8 cellular contexts compared by ENCODE assay signal in the genomic region with DNA sequence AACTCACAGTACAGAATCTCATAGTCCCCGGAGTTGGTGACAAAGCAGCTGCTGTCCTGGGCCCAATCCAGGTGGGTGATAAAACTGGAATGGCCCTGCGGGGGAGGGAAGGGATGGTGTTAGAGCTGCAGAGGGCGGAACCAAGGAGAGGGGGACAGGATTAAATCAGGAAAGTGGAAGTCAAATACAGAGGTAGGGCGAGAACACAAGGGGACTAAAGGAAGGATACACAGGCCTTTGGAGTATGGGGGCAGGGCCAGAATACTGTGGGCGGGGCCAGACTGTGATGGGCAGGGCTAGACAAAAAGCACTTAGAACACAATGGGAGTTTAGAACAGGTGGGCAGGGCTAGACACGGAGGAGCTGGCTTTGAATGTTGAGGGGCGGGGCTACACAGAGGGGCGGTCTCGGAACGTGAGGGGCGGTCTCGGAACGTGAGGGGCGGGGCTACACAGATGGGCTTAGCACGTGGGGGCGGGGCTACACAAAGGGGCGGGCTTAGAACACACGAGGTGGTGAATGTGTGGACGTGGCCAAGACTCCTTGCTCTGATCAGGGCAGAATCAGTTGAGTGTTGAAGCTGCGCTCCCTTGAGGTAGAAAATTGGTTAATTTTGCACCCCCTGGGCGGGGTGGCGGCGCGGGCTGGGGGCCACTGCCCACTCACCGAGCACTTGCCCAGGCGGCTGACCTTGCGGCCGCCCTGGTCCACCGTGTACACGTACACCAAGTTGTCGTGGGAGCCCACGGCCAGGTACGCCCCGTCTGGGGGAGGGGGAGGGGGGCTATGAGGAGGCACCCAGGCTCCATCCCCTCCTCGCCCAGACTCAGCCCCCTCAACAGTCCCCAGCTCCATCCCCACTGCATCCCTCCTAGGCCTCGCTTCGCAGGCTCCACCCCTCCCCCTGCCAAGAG. TPM values are rescaled to one million over a fixed set of nuclear protein-coding genes. Genes with fewer than 3 reads are reported as not detected.
DNase-seq lines count a peak whose midpoint lies in the region; ATAC-seq and TF ChIP-seq lines count a peak whose summit lies in the region.

No MANE protein-coding gene starts in this region.

- H3K9me3 Mint-ChIP-seq in progenitor cell of endocrine pancreas (ENCODE audit: low read depth), result no peaks in the 10 kb centered on the region

- peaks cover 4% of the 10 kb centered on the region for H3K4me1 Mint-ChIP-seq in progenitor cell of endocrine pancreas (ENCODE audit: low read depth)

- no peaks in the 10 kb centered on the region for H3K4me1 ChIP-seq in DND-41 (ENCODE audit: insufficient read depth, low read length)
- peaks cover 22% of the 10 kb centered on the region for H3K4me1 ChIP-seq in SJSA1 (replicated peaks)
- H3K4me1 ChIP-seq in aorta (ENCODE audit: control insufficient read depth in 1 of 2, insufficient read depth in 2 of 2, low read length in 2 of 2), result no peaks in the 10 kb centered on the region

- no peaks in the 10 kb centered on the region for H3K9me3 ChIP-seq in DND-41 (ENCODE audit: insufficient read depth, low read length, severe bottlenecking)
- H3K9me3 ChIP-seq in SJSA1 (replicated peaks), result no peaks in the 10 kb centered on the region
- no peaks in the 10 kb centered on the region for H3K9me3 ChIP-seq in aorta (ENCODE audit: control insufficient read depth, low read length)

- H3K27ac ChIP-seq in DND-41 (ENCODE audit: low read length), result no peak overlapping the region
- no peak overlapping the region for H3K27ac ChIP-seq in SJSA1
- no peak overlapping the region for H3K27ac ChIP-seq in aorta (ENCODE audit: low read depth in 1 of 2, low read length in 2 of 2)

- DNase-seq in DND-41 (peak; percentile 78), HuH-7 (ENCODE audit: low spot score) (peak; percentile 65), SJSA1 (ENCODE audit: low read depth in 1 of 2, low spot score in 2 of 2) (peak; percentile 48 to 89), activated gamma-delta T cell (lab: John Stamatoyannopoulos, UW) (peak; percentile 32), glomerular visceral epithelial cell (ENCODE audit: extremely low spot score) (peak; percentile 88), progenitor cell of endocrine pancreas (ENCODE audit: low spot score, unreplicated experiment) (peak; percentile 82), aorta (peak; percentile 75 to 94)

- H3K36me3 ChIP-seq in DND-41 (ENCODE audit: insufficient read depth, low read length) (peaks cover 78% of the 10 kb centered on the region), SJSA1 (peaks cover 81% of the 10 kb centered on the region), aorta (ENCODE audit: control insufficient read depth in 1 of 2, insufficient read depth in 2 of 2, low read length in 1 of 2) (peaks cover 0 to 4% of the 10 kb centered on the region in 2 donors)

- no peaks in the 10 kb centered on the region for H3K27me3 Mint-ChIP-seq in progenitor cell of endocrine pancreas

- intact Hi-C loops in aorta (cut with DNase I), result no loop called here

- TF ChIP-seq CTCF in DND-41 (IDR thresholded peaks at IDR 0.05; ENCODE audit: borderline replicate concordance, extremely low read depth, low read length, poor library complexity, severe bottlenecking) (no peak), progenitor cell of endocrine pancreas (IDR thresholded peaks at IDR 0.05; ENCODE audit: unreplicated experiment) (no peak)

- H2AFZ ChIP-seq in DND-41 (ENCODE audit: low read depth, low read length), result no peak overlapping the region

- H3K36me3 Mint-ChIP-seq in progenitor cell of endocrine pancreas (ENCODE audit: insufficient read depth), result peaks cover 9% of the 10 kb centered on the region

- H3K27ac Mint-ChIP-seq in progenitor cell of endocrine pancreas, result peak overlapping the region; percentile 97

- H4K20me1 ChIP-seq in DND-41 (ENCODE audit: insufficient read depth, low read length), result no peaks in the 10 kb centered on the region; the same call in 1 of the 2 replicates

- H3K4me3 ChIP-seq in DND-41 (ENCODE audit: low read depth in 1 of 2, low read length in 2 of 2) (no peak overlapping the region), SJSA1 (no peak overlapping the region), aorta (ENCODE audit: low read length in 2 of 2) (no peak overlapping the region)

- H3K4me2 ChIP-seq in DND-41 (ENCODE audit: insufficient read depth, low read length), result no peak overlapping the region

- no peaks in the 10 kb centered on the region for H3K79me2 ChIP-seq in DND-41 (ENCODE audit: insufficient read depth, low read length)

- H3K27me3 ChIP-seq in DND-41 (ENCODE audit: insufficient read depth, low read length, poor library complexity) (no peaks in the 10 kb centered on the region), SJSA1 (replicated peaks) (no peaks in the 10 kb centered on the region), aorta (ENCODE audit: control insufficient read depth in 1 of 2, insufficient read depth in 2 of 2, low read length in 1 of 2) (no peaks in the 10 kb centered on the region)

- peak overlapping the region; percentile 77 for H3K4me3 Mint-ChIP-seq in progenitor cell of endocrine pancreas (ENCODE audit: low read depth)

- 39 to 50% methylated on average over 30 to 37 of the region's 37 CpGs for WGBS in aorta, 2 donors

- no peak overlapping the region for H3K9ac ChIP-seq in DND-41 (ENCODE audit: low read depth, low read length)

- ATAC-seq in DND-41 (ENCODE audit: insufficient read depth, low read depth) (peak; percentile 87), aorta (ENCODE audit: low FRiP score) (peak; percentile 85), GM21619 (IDR thresholded peaks at IDR 0.05; ENCODE audit: unreplicated experiment) (no peak)

RNA-seq across cellular contexts. Expression of gene GPR4, which starts 14.0 kb away (rescaled TPM):
- not detected in 2 replicates for total RNA-seq in SJSA1 (2014; rRNA removed; shearing (Covaris generic))
- not detected in 2 replicates for total RNA-seq in progenitor cell of endocrine pancreas
- 10 to 100 TPM; 10.6 to 10.9 TPM for total RNA-seq in aorta
- 1 to 10 TPM in 1 of 2 donors, under 1 TPM in 1; 0.63 to 1.2 TPM for polyA plus RNA-seq in aorta

RNA-seq across cellular contexts. Expression of gene EML2, which starts 23.1 kb away (rescaled TPM):
- 33.6 and 45.4 TPM in 2 replicates for total RNA-seq in SJSA1 (2014; rRNA removed; shearing (Covaris generic))
- total RNA-seq in progenitor cell of endocrine pancreas, result 28.6 and 29.8 TPM in 2 replicates
- 10 to 100 TPM; 42.4 to 52.9 TPM for total RNA-seq in aorta
- 10 to 100 TPM; 21.7 to 48.1 TPM for polyA plus RNA-seq in aorta

RNA-seq across cellular contexts. Expression of gene OPA3, which starts 31.4 kb away (rescaled TPM):
- total RNA-seq in SJSA1 (2014; rRNA removed; shearing (Covaris generic)), result 10.7 and 18.2 TPM in 2 replicates
- 14.4 and 16.5 TPM in 2 replicates for total RNA-seq in progenitor cell of endocrine pancreas
- 1 to 10 TPM; 8.6 to 8.8 TPM for total RNA-seq in aorta
- 1 to 10 TPM; 2.0 to 2.8 TPM for polyA plus RNA-seq in aorta

RNA-seq across cellular contexts. Expression of gene GIPR, which starts 52.0 kb away (rescaled TPM):
- total RNA-seq in SJSA1 (2014; rRNA removed; shearing (Covaris generic)), result 0.72 and 2.1 TPM in 2 replicates
- 26.4 and 27.2 TPM in 2 replicates for total RNA-seq in progenitor cell of endocrine pancreas
- total RNA-seq in aorta, result 1 to 10 TPM in 1 of 2 donors, under 1 TPM in 1; 0.45 to 2.4 TPM
- not detected for polyA plus RNA-seq in aorta

Comparison
In these comparisons a context has a peak if more than half of its experiments do, and no peak if none do; other contexts are left out.
1. DNase-seq: peak in every context shown above with its lines; median percentile 88 in glomerular visceral epithelial cell; 84 in aorta; 82 in progenitor cell of endocrine pancreas; 78 in DND-41; 68 in SJSA1; 65 in HuH-7; 32 in activated gamma-delta T cell.
2. RNA of gene GPR4, which starts 14.0 kb away (total RNA-seq): 10.6 to 10.9 TPM in aorta; not detected in SJSA1 and not detected in progenitor cell of endocrine pancreas; every median in the first group is over 10 times any median in the second.